Comparison of ENCODE assay signal across 8 cellular contexts in the genomic region with DNA sequence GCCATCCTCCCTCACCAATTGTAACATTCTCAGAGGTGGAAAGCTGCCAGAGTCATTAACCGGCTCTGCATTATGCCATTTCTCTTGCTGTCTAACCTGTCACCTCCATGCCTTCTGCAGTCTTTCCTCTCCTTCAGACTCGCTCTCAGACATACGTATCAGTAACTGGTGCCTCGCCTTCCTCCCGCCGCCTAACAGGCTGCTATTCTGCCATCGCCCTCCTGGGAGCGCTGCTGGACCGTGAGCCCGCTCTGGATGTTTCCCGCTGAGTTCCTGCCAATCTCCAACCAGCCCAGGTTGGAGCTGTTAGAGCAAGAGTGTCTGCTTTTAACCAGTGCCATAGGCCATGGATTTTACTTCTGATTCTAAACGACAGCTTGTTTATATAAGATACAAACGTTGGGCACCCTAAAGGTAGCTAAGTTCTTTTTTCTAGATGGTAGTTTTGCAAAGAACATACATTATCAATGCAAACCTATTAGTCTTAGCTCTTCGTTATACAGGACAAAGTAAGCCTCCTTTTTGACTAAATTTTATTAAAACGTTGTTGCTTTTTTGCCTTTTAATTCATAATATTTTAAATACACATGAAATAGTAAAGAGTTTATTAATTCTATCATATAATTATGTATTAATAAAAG. TPM values are rescaled to one million over a fixed set of nuclear protein-coding genes. Genes with fewer than 3 reads are reported as not detected.
DNase-seq lines count a peak whose midpoint lies in the region; ATAC-seq and TF ChIP-seq lines count a peak whose summit lies in the region.

No MANE protein-coding gene starts in this region.

- no peaks in the 10 kb centered on the region for H3K27me3 ChIP-seq in breast epithelium

- intact Hi-C loops in breast epithelium (cut with DNase I; ENCODE audit: low total_unique reads): no loop called here

- DNase-seq in NCI-H1092 (lab: John Stamatoyannopoulos, UW): peak; percentile 40
- peak; percentile 32 to 64 for DNase-seq in breast epithelium (ENCODE audit: low spot score in 2 of 2)
- peak; percentile 93 for DNase-seq in islet precursor cell
- DNase-seq in stimulated activated CD4-positive, alpha-beta T cell treated with anti-CD3 and anti-CD28 coated beads, Interleukin-1b, Interleukin-23, amount 100 ng/mL, for 24 hours (ENCODE audit: low read depth in 4 of 4, low spot score in 1 of 4): peak; percentile 20 to 45 (median 35)
- DNase-seq in GOT3 (lab: John Stamatoyannopoulos, UW): no peak

- no peak overlapping the region for H3K27ac ChIP-seq in breast epithelium

- no peak for TF ChIP-seq POLR2A in breast epithelium (IDR thresholded peaks at IDR 0.05)

- peak; percentile 98 for ATAC-seq in GM18502 (IDR thresholded peaks at IDR 0.05; ENCODE audit: poor library complexity, unreplicated experiment)
- ATAC-seq in HG02678 (IDR thresholded peaks at IDR 0.05; ENCODE audit: unreplicated experiment): peak; percentile 95

- H3K4me3 ChIP-seq in WI38 (ENCODE audit: low read depth, low read length) (no peak overlapping the region), breast epithelium (no peak overlapping the region)

- no peaks in the 10 kb centered on the region for H3K4me1 ChIP-seq in breast epithelium

- TF ChIP-seq CTCF in WI38 (IDR thresholded peaks at IDR 0.05; ENCODE audit: low read depth, low read length) (peak; percentile 99), breast epithelium (IDR thresholded peaks at IDR 0.05) (peak; percentile 43 to 79 (median 78))

- H3K36me3 ChIP-seq in breast epithelium: no peaks in the 10 kb centered on the region

- H3K9me3 ChIP-seq in breast epithelium: no peaks in the 10 kb centered on the region

RNA-seq across cellular contexts. Expression of gene NEIL3, which starts 59.5 kb away (rescaled TPM):
- under 1 TPM in 1 of 3 donors, not detected in 2; 0.32 TPM for total RNA-seq in breast epithelium
